8 cellular contexts compared by ENCODE assay signal in genomic region chr18:79857082-79857661, GRCh38. TPM values are rescaled to one million over a fixed set of nuclear protein-coding genes. Genes with fewer than 3 reads are reported as not detected.
DNase-seq lines count a peak whose midpoint lies in the region; ATAC-seq, FAIRE-seq and TF ChIP-seq lines count a peak whose summit lies in the region.

No MANE protein-coding gene starts in this region.

- H4K20me1 ChIP-seq in BLaER1 treated with 17β-estradiol and CSF1 and Interleukin-3, amounts not matched to agents 10 nM and 100 nM = 0 out of 22 replicates have a peak, but pooled peaks cover 0 to 4% (median 0%) of the 10 kb centered on the region in 11 experiments

- no peak overlapping the region for H3K14ac ChIP-seq in mesenchymal stem cell (ENCODE audit: low read length in 2 of 2)

- no peaks in the 10 kb centered on the region for H3K79me1 ChIP-seq in mesenchymal stem cell (replicated peaks; ENCODE audit: low read length, poor library complexity, severe bottlenecking)

- H2BK5ac ChIP-seq in mesenchymal stem cell (ENCODE audit: low read depth, low read length, poor library complexity, severe bottlenecking) = no peak overlapping the region

- DNase-seq in MG63 (peak; percentile 15), bronchial epithelial cell (ENCODE audit: low read depth) (peak; percentile 12), mesenchymal stem cell (peak; percentile 1), germinal center (ENCODE audit: low spot score) (no peak), ACHN (no peak), D721Med (ENCODE audit: insufficient read length, low spot score) (no peak), mucosa of descending colon (no peak)

- no peak overlapping the region for H3K4me3 ChIP-seq in BLaER1 treated with 17β-estradiol and CSF1 and Interleukin-3, amounts not matched to agents 10 nM and 100 nM
- H3K4me3 ChIP-seq in MG63 (no peak overlapping the region), bronchial epithelial cell (ENCODE audit: low read depth, low read length) (no peak overlapping the region), mesenchymal stem cell (ENCODE audit: insufficient read depth in 1 of 2, low read depth in 1 of 2, low read length in 2 of 2) (peak overlapping the region in 1 of 2 experiments; percentile 19), mucosa of descending colon (no peak overlapping the region)

- H4K91ac ChIP-seq in mesenchymal stem cell (ENCODE audit: low read length) = no peak overlapping the region

- H3K9ac ChIP-seq in BLaER1 treated with 17β-estradiol and CSF1 and Interleukin-3, amounts not matched to agents 10 nM and 100 nM = peak overlapping the region in 1 of 11 experiments; percentile 45; a peak in 2 of 22 replicates
- peak overlapping the region; percentile 47 for H3K9ac ChIP-seq in mesenchymal stem cell (ENCODE audit: low read length)

- no peak overlapping the region for H4K8ac ChIP-seq in mesenchymal stem cell (ENCODE audit: low read length)

- peaks cover 12 to 18% (median 15%) of the 10 kb centered on the region in 11 experiments for H3K9me3 ChIP-seq in BLaER1 treated with 17β-estradiol and CSF1 and Interleukin-3, amounts not matched to agents 10 nM and 100 nM (replicated peaks in 1 of 11)
- H3K9me3 ChIP-seq in MG63 = peaks cover 2% of the 10 kb centered on the region; the same call in 1 of the 2 replicates
- peaks cover 3% of the 10 kb centered on the region for H3K9me3 ChIP-seq in mesenchymal stem cell (ENCODE audit: control insufficient read depth, low read length)
- H3K9me3 ChIP-seq in mucosa of descending colon = no peaks in the 10 kb centered on the region

- TF ChIP-seq CTCF in bronchial epithelial cell (IDR thresholded peaks at IDR 0.05; ENCODE audit: insufficient read depth, low read length, severe bottlenecking) = no peak
- TF ChIP-seq CTCF in D721Med (IDR thresholded peaks at IDR 0.05; ENCODE audit: insufficient read depth, missing control alignments) = no peak
- no peak for TF ChIP-seq CTCF in mucosa of descending colon (IDR thresholded peaks at IDR 0.05)

- H3K4ac ChIP-seq in mesenchymal stem cell (ENCODE audit: low read depth in 1 of 2, low read length in 2 of 2) = no peak overlapping the region

- intact Hi-C loops in mucosa of descending colon (cut with DNase I, micrococcal nuclease) = no loop called here

- in situ Hi-C loops in ACHN (cut with HindIII; ENCODE audit: low pct_ligation_motif_present, low pct_unique_long_range_greater_than_20kb, low sequenced_read_pairs) = no loop called here

- H2AK5ac ChIP-seq in mesenchymal stem cell (ENCODE audit: low read length, severe bottlenecking) = no peak overlapping the region

- 75% methylated on average over 13 of the region's 13 CpGs for WGBS in mesenchymal stem cell

- H2BK15ac ChIP-seq in mesenchymal stem cell (ENCODE audit: low read depth, poor library complexity, severe bottlenecking) = no peak overlapping the region

- H3K4me1 ChIP-seq in BLaER1 treated with 17β-estradiol and CSF1 and Interleukin-3, amounts not matched to agents 10 nM and 100 nM = peaks cover 35 to 57% (median 49%) of the 10 kb centered on the region in 10 experiments
- no peaks in the 10 kb centered on the region for H3K4me1 ChIP-seq in mesenchymal stem cell (ENCODE audit: control insufficient read depth, insufficient read depth, low read depth, low read length)
- H3K4me1 ChIP-seq in mucosa of descending colon (ENCODE audit: low read depth) = no peaks in the 10 kb centered on the region

- H2BK120ac ChIP-seq in mesenchymal stem cell (ENCODE audit: low read depth, low read length) = no peak overlapping the region

- H3K36me3 ChIP-seq in BLaER1 treated with 17β-estradiol and CSF1 and Interleukin-3, amounts not matched to agents 10 nM and 100 nM = no peaks in the 10 kb centered on the region
- H3K36me3 ChIP-seq in MG63 (no peaks in the 10 kb centered on the region), bronchial epithelial cell (ENCODE audit: control insufficient read depth, insufficient read depth, low read length) (no peaks in the 10 kb centered on the region), mesenchymal stem cell (ENCODE audit: control insufficient read depth in 1 of 2, insufficient read depth in 2 of 2, low read depth in 1 of 2, low read length in 2 of 2) (no peaks in the 10 kb centered on the region), mucosa of descending colon (ENCODE audit: low read depth) (no peaks in the 10 kb centered on the region)

- no peak for FAIRE-seq in bronchial epithelial cell (lab: Jason Lieb, UNC)
- no peak for FAIRE-seq in D721Med (lab: Jason Lieb, UNC)

- no peak overlapping the region for H3K18ac ChIP-seq in mesenchymal stem cell (ENCODE audit: low read depth in 1 of 2, low read length in 2 of 2)

- H2BK12ac ChIP-seq in mesenchymal stem cell (ENCODE audit: low read length in 2 of 2) = no peak overlapping the region

- H3K27ac ChIP-seq in BLaER1 treated with 17β-estradiol and CSF1 and Interleukin-3, amounts not matched to agents 10 nM and 100 nM = peak overlapping the region in 3 of 11 experiments; percentile 47 to 63 (median 50); a peak in 4 of 22 replicates
- H3K27ac ChIP-seq in mesenchymal stem cell (ENCODE audit: low read length, poor library complexity, severe bottlenecking) = no peak overlapping the region

- H3K4me2 ChIP-seq in BLaER1 treated with 17β-estradiol and CSF1 and Interleukin-3, amounts not matched to agents 10 nM and 100 nM = peak overlapping the region; percentile 8 to 95 (median 87); a peak in 18 of 22 replicates
- H3K4me2 ChIP-seq in mesenchymal stem cell (ENCODE audit: low read length, poor library complexity, severe bottlenecking) = no peak overlapping the region

- ATAC-seq in mucosa of descending colon = no peak

- H2AFZ ChIP-seq in mesenchymal stem cell (ENCODE audit: low read depth, low read length) = no peak overlapping the region

- H3K27me3 ChIP-seq in BLaER1 treated with 17β-estradiol and CSF1 and Interleukin-3, amounts not matched to agents 10 nM and 100 nM = peaks cover 0 to 35% (median 0%) of the 10 kb centered on the region in 11 experiments; a peak in 6 of 22 replicates
- H3K27me3 ChIP-seq in MG63 = peaks cover 5% of the 10 kb centered on the region
- H3K27me3 ChIP-seq in bronchial epithelial cell (ENCODE audit: control insufficient read depth, insufficient read depth, low read length) = peaks cover 4% of the 10 kb centered on the region
- peaks cover 6 to 25% of the 10 kb centered on the region in 2 experiments for H3K27me3 ChIP-seq in mesenchymal stem cell (ENCODE audit: control insufficient read depth in 1 of 2, insufficient read depth in 1 of 2, low read length in 2 of 2)

- H3K23ac ChIP-seq in mesenchymal stem cell (ENCODE audit: low read length in 2 of 2) = no peak overlapping the region

RNA-seq across cellular contexts. Expression of gene KCNG2, which starts 59.4 kb away (rescaled TPM):
- total RNA-seq in MG63 (2014; rRNA removed; shearing (Covaris generic); ENCODE audit: low replicate concordance) = not detected in 2 replicates
- total RNA-seq in bronchial epithelial cell (not detected in 2 replicates), mucosa of descending colon (under 1 TPM in 1 of 3 donors, not detected in 2; 0.19 TPM)
- polyA plus RNA-seq in mesenchymal stem cell (2013, experiment 1 of 2) = 0.30 TPM
- 0.34 TPM for polyA plus RNA-seq in mesenchymal stem cell (2013, experiment 2 of 2)

Comparison
In these comparisons a context has a peak if more than half of its experiments do, and no peak if none do; other contexts are left out.
1. DNase-seq: peak in MG63 (single experiment), bronchial epithelial cell (single experiment) and mesenchymal stem cell (single experiment); none in germinal center (single experiment), ACHN (single experiment), D721Med (single experiment) and mucosa of descending colon (0 of 3).